1 cellular context compared by ENCODE assay signal in the genomic region with DNA sequence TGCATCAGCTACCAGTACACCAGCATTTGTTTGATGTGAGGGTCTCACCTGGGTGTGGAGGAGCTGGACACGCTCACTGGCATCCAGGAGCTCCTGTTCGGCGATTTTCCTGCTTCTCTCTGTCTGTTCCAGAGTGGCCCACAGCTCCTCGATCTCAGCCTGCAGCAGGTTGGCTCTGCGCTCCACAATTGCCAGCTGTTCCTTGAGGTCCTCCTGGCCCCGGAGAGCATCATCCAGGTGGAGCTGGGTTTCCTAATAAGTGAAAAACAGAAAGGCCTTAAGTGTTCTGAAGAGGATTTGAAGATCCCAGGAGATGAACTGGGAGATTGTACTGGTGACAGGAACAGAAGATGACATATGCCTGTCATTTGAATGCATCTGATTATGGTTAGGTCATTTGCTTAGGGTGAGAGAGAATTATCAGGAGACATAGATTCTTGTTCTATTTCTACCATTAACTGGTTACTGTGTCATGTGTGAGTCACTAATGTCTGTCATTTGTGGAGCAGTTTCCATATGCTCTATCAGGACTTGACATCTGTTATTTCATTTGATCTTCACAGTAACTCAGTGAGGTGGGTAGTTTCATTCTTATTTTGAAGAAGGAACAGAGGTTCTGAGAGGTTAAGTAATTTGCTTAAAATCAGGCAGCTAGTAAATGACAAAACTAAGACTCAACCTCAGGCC.
TF ChIP-seq lines count a peak whose summit lies in the region.

No MANE protein-coding gene starts in this region.

TF ChIP-seq in HepG2, 621 proteins besides CTCF, POLR2A, EP300 and RAD21:
- no peak for TF ChIP-seq ZNF263 (CRISPR knock-in tag; IDR thresholded peaks at IDR 0.05)
- TF ChIP-seq CREB1 (IDR thresholded peaks at IDR 0.05) = 0 out of 2 replicates have a peak, but pooled peaks have one; percentile 12
- no peak for TF ChIP-seq CREB1 (CRISPR knock-in tag; IDR thresholded peaks at IDR 0.05)
- TF ChIP-seq, protein P1, sequence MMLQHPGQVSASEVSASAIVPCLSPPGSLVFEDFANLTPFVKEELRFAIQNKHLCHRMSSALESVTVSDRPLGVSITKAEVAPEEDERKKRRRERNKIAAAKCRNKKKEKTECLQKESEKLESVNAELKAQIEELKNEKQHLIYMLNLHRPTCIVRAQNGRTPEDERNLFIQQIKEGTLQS (CRISPR knock-in tag; IDR thresholded peaks at IDR 0.05) = no peak
- TF ChIP-seq CCDC6 (CRISPR knock-in tag; IDR thresholded peaks at IDR 0.05) = no peak
- no peak for TF ChIP-seq STAG1 (CRISPR knock-in tag; IDR thresholded peaks at IDR 0.05)
- TF ChIP-seq, protein P2, sequence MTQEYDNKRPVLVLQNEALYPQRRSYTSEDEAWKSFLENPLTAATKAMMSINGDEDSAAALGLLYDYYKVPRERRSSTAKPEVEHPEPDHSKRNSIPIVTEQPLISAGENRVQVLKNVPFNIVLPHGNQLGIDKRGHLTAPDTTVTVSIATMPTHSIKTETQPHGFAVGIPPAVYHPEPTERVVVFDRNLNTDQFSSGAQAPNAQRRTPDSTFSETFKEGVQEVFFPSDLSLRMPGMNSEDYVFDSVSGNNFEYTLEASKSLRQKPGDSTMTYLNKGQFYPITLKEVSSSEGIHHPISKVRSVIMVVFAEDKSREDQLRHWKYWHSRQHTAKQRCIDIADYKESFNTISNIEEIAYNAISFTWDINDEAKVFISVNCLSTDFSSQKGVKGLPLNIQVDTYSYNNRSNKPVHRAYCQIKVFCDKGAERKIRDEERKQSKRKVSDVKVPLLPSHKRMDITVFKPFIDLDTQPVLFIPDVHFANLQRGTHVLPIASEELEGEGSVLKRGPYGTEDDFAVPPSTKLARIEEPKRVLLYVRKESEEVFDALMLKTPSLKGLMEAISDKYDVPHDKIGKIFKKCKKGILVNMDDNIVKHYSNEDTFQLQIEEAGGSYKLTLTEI (CRISPR knock-in tag; conservative IDR thresholded peaks at IDR 0.05) = no peak
- TF ChIP-seq DR1 (CRISPR knock-in tag; IDR thresholded peaks at IDR 0.05) = no peak
